In the genomic region with DNA sequence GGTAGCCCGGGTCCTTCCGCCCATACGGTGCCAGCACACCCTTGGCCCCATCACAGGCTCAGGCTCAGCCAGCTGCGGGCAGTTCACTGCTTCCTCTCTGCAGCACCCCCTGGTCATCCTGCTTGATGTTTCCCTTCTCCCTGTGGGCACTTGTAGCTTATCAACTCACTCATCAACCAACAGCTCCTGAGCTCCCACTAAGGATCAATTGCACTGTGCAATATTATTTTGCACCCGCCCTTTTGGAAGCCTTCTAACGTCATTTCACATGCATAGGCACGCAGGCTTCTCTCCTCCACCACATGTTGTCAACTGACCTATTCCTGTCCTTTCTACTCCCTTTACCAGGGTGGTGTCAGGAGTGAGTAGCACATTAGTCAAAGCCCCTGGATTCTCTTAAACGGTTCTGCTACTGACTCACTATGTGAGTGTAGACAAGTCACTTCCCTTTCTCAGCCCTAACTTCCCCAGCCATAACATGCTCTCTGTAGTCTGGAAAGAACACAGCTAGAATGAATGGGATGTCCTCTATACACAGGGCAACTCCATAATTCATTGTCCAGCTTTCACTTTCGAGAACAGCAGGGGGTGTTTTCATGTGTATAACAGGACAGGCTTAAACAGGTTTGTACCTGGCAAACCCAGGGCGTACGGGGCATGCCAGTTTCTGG, we compare ENCODE assay signal across 1 cellular context.
TF ChIP-seq lines count a peak whose summit lies in the region.

No MANE protein-coding gene starts in this region.

TF ChIP-seq in K562, 482 proteins besides CTCF, POLR2A, EP300 and RAD21 (continued from another document and continues in another):
- TF ChIP-seq, protein P1, sequence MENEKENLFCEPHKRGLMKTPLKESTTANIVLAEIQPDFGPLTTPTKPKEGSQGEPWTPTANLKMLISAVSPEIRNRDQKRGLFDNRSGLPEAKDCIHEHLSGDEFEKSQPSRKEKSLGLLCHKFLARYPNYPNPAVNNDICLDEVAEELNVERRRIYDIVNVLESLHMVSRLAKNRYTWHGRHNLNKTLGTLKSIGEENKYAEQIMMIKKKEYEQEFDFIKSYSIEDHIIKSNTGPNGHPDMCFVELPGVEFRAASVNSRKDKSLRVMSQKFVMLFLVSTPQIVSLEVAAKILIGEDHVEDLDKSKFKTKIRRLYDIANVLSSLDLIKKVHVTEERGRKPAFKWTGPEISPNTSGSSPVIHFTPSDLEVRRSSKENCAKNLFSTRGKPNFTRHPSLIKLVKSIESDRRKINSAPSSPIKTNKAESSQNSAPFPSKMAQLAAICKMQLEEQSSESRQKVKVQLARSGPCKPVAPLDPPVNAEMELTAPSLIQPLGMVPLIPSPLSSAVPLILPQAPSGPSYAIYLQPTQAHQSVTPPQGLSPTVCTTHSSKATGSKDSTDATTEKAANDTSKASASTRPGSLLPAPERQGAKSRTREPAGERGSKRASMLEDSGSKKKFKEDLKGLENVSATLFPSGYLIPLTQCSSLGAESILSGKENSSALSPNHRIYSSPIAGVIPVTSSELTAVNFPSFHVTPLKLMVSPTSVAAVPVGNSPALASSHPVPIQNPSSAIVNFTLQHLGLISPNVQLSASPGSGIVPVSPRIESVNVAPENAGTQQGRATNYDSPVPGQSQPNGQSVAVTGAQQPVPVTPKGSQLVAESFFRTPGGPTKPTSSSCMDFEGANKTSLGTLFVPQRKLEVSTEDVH (IDR thresholded peaks at IDR 0.05; ENCODE audit: low read depth, partially characterized antibody), result no peak
- TF ChIP-seq ZNF668 (CRISPR knock-in tag; IDR thresholded peaks at IDR 0.05) (peak; percentile 17; the same call in 1 of the 2 replicates), SMARCA4 (IDR thresholded peaks at IDR 0.05) (peak; percentile 44; the same call in 1 of the 2 replicates), ZBTB11 (CRISPR knock-in tag; IDR thresholded peaks at IDR 0.05) (0 out of 6 replicates have a peak, but pooled peaks of 1 of the 3 experiments have one; percentile 46), NR2C2 (CRISPR knock-in tag; IDR thresholded peaks at IDR 0.05) (no peak), NR2C2 (tag; IDR thresholded peaks at IDR 0.05) (peak; percentile 48; the same call in 1 of the 2 replicates), HNRNPUL1 (IDR thresholded peaks at IDR 0.05; ENCODE audit: low read length) (no peak), CREM (IDR thresholded peaks at IDR 0.05; ENCODE audit: low read depth) (peak; percentile 53), ATF7 (IDR thresholded peaks at IDR 0.05) (0 out of 2 replicates have a peak, but pooled peaks have one; percentile 18), RBBP5 (IDR thresholded peaks at IDR 0.05; ENCODE audit: borderline replicate concordance, insufficient read depth, low read length, poor library complexity, severe bottlenecking) (no peak), ARID1B (IDR thresholded peaks at IDR 0.05) (peak; percentile 36), RBM15 (IDR thresholded peaks at IDR 0.05; ENCODE audit: insufficient read depth, low read length) (no peak), RCOR1 (IDR thresholded peaks at IDR 0.05; ENCODE audit: borderline replicate concordance in 1 of 2, low read depth in 2 of 2, low read length in 2 of 2) (peak in 1 of 2 experiments; percentile 4; a peak in 1 of 4 replicates), PBX2 (CRISPR knock-in tag; IDR thresholded peaks at IDR 0.05; ENCODE audit: low read depth) (no peak), PBX2 (tag; conservative IDR thresholded peaks at IDR 0.05; ENCODE audit: low read depth) (peak; percentile 83), CHCHD3 (CRISPR knock-in tag; IDR thresholded peaks at IDR 0.05) (no peak), ZNF354B (CRISPR knock-in tag; IDR thresholded peaks at IDR 0.05) (no peak), SPI1 (IDR thresholded peaks at IDR 0.05; ENCODE audit: borderline replicate concordance, low read depth, low read length) (peak; percentile 91), ZBTB33 (CRISPR knock-in tag; IDR thresholded peaks at IDR 0.05) (peak; percentile 3; the same call in 1 of the 2 replicates), FOS (IDR thresholded peaks at IDR 0.05; ENCODE audit: extremely low read depth, insufficient read length) (peak; percentile 8), SMARCE1 (IDR thresholded peaks at IDR 0.05) (peak; percentile 34; the same call in 1 of the 2 replicates), ATF1 (CRISPR knock-in tag; IDR thresholded peaks at IDR 0.05) (no peak), ATF1 (tag; IDR thresholded peaks at IDR 0.05) (peak; percentile 26; the same call in 1 of the 2 replicates), ZFP91 (CRISPR knock-in tag; IDR thresholded peaks at IDR 0.05) (0 out of 2 replicates have a peak, but pooled peaks have one; percentile 11), MEIS2 (IDR thresholded peaks at IDR 0.05; ENCODE audit: partially characterized antibody) (peak; percentile 75), IRF1 (CRISPR knock-in tag; IDR thresholded peaks at IDR 0.05; ENCODE audit: borderline replicate concordance) (no peak), PKNOX1 (IDR thresholded peaks at IDR 0.05) (peak; percentile 46; the same call in 1 of the 2 replicates), BHLHE40 (IDR thresholded peaks at IDR 0.05; ENCODE audit: low read length) (peak; percentile 32; the same call in 1 of the 2 replicates), CBFA2T2 (conservative IDR thresholded peaks at IDR 0.05) (no peak), ESRRA (IDR thresholded peaks at IDR 0.05; ENCODE audit: borderline replicate concordance, low read depth) (0 out of 2 replicates have a peak, but pooled peaks have one; percentile 15), MAZ (CRISPR knock-in tag; conservative IDR thresholded peaks at IDR 0.05 in 1 of 2, IDR thresholded peaks at IDR 0.05 in 1 of 2) (0 out of 4 replicates have a peak, but pooled peaks have one; percentile 21 to 40), ZNF639 (CRISPR knock-in tag; conservative IDR thresholded peaks at IDR 0.05 in 1 of 2, IDR thresholded peaks at IDR 0.05 in 1 of 2) (0 out of 4 replicates have a peak, but pooled peaks of 1 of the 2 experiments have one; percentile 36), BRD4 (IDR thresholded peaks at IDR 0.05) (no peak)
- TF ChIP-seq, protein P2, sequence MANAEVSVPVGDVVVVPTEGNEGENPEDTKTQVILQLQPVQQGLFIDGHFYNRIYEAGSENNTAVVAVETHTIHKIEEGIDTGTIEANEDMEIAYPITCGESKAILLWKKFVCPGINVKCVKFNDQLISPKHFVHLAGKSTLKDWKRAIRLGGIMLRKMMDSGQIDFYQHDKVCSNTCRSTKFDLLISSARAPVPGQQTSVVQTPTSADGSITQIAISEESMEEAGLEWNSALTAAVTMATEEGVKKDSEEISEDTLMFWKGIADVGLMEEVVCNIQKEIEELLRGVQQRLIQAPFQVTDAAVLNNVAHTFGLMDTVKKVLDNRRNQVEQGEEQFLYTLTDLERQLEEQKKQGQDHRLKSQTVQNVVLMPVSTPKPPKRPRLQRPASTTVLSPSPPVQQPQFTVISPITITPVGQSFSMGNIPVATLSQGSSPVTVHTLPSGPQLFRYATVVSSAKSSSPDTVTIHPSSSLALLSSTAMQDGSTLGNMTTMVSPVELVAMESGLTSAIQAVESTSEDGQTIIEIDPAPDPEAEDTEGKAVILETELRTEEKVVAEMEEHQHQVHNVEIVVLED (CRISPR knock-in tag; IDR thresholded peaks at IDR 0.05), result 0 out of 2 replicates have a peak, but pooled peaks have one; percentile 16
- TF ChIP-seq, protein P3, sequence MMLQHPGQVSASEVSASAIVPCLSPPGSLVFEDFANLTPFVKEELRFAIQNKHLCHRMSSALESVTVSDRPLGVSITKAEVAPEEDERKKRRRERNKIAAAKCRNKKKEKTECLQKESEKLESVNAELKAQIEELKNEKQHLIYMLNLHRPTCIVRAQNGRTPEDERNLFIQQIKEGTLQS (IDR thresholded peaks at IDR 0.05), result peak; percentile 32; the same call in 1 of the 2 replicates
- TF ChIP-seq, protein P3 (CRISPR knock-in tag; conservative IDR thresholded peaks at IDR 0.05), result no peak
